ENCODE assay signal across 8 cellular contexts in genomic region chr7:128530121-128530854, GRCh38. TPM values are rescaled to one million over a fixed set of nuclear protein-coding genes. Genes with fewer than 3 reads are reported as not detected.
A peak's percentile ranks its signal among the peaks of the same experiment; 100 is the strongest.
DNase-seq lines count a peak whose midpoint lies in the region; ATAC-seq and TF ChIP-seq lines count a peak whose summit lies in the region.
"Not testable (repeated sequence)": the region's sequence is repeated elsewhere in the genome, so short reads cannot be mapped to it uniquely, and the experiment has no call there.

No MANE protein-coding gene starts in this region.

- H3K9me2 ChIP-seq in PC-3 (replicated peaks; ENCODE audit: low read length), result not testable (repeated sequence)

- not testable (repeated sequence) for H3K27me3 ChIP-seq in BLaER1; PC-3 (ENCODE audit: low read length); mononuclear cell (ENCODE audit: insufficient read depth, low read length)

- intact Hi-C loops in PC-3 (cut with micrococcal nuclease), result loop anchor here (10.0 kb wide), 1 partner anchor 55 kb away; the partner anchor contains the start of gene METTL2B

- H3K36me3 ChIP-seq in BLaER1, result peaks cover 12% of the 10 kb centered on the region
- not testable (repeated sequence) for H3K36me3 ChIP-seq in PC-3 (ENCODE audit: low read depth, low read length)

- H3F3A ChIP-seq in PC-3 (ENCODE audit: low read length, unreplicated experiment), result not testable (repeated sequence)

- not testable (repeated sequence) for DNase-seq in PC-3; epithelial cell of prostate (ENCODE audit: low read depth, low spot score)
- DNase-seq in activated T-helper 1 cell treated with anti-CD3 and anti-CD28 coated beads, Interleukin-2, amount 50 U/mL, for 16 hours (ENCODE audit: low read depth in 1 of 2, low spot score in 1 of 2), result peak; percentile 6 to 25
- peak in 2 of 3 donors; percentile 8 to 11 for DNase-seq in stimulated activated CD4-positive, alpha-beta T cell treated with anti-CD3 and anti-CD28 coated beads, TNF-alpha, amount 100 ng/mL, for 48 hours (ENCODE audit: low read depth in 3 of 3)

- H3K4me1 ChIP-seq in BLaER1 (peaks cover 52% of the 10 kb centered on the region), PC-3 (ENCODE audit: insufficient read depth, low read length) (peaks cover 10% of the 10 kb centered on the region; the same call in 1 of the 2 replicates), mononuclear cell (ENCODE audit: insufficient read depth, low read length) (peaks cover 19% of the 10 kb centered on the region)

- CTCF ChIA-PET in PC-3 (lab: Charles Lee), result not testable (repeated sequence)

- POLR2A ChIA-PET in PC-3 (lab: Charles Lee; ENCODE audit: unreplicated experiment), result not testable (repeated sequence)

- H3K9me3 ChIP-seq in BLaER1; PC-3 (ENCODE audit: low read length); mononuclear cell (ENCODE audit: low read depth, low read length): not testable (repeated sequence)

- peak overlapping the region; percentile 53; the same call in 1 of the 2 replicates for H2AFZ ChIP-seq in PC-3 (ENCODE audit: low read length)

- peak overlapping the region; percentile 97 for H3K9ac ChIP-seq in BLaER1
- peak overlapping the region; percentile 89 for H3K9ac ChIP-seq in PC-3 (ENCODE audit: low read length)

- not testable (repeated sequence) for TF ChIP-seq CTCF in PC-3 (conservative IDR thresholded peaks at IDR 0.05; ENCODE audit: low read depth, low read length)

- H3K4me2 ChIP-seq in BLaER1 (peak overlapping the region; percentile 90), PC-3 (ENCODE audit: low read length) (peak overlapping the region; percentile 87)

- H3K27ac ChIP-seq in BLaER1, result peak overlapping the region; percentile 98
- not testable (repeated sequence) for H3K27ac ChIP-seq in PC-3 (ENCODE audit: low read length)
- peak overlapping the region; percentile 74 for H3K27ac ChIP-seq in epithelial cell of prostate

- peaks cover 47% of the 10 kb centered on the region for H3K79me2 ChIP-seq in PC-3 (ENCODE audit: low read length)

- H3K4me3 ChIP-seq in BLaER1, result peak overlapping the region; percentile 79
- H3K4me3 ChIP-seq in PC-3 (ENCODE audit: low read length), result peak overlapping the region; percentile 79
- H3K4me3 ChIP-seq in mononuclear cell (ENCODE audit: low read length), result peak overlapping the region; percentile 59

- not testable (repeated sequence) for BruUV-seq in PC-3 (replicated peaks; lab: Mats Ljungman, UMichigan)

- H4K20me1 ChIP-seq in BLaER1, result peaks cover 25% of the 10 kb centered on the region; the same call in 1 of the 2 replicates
- not testable (repeated sequence) for H4K20me1 ChIP-seq in PC-3 (ENCODE audit: low read length)

- ATAC-seq in GM19395 (IDR thresholded peaks at IDR 0.05; ENCODE audit: unreplicated experiment) (peak; percentile 9), HG03103 (IDR thresholded peaks at IDR 0.05; ENCODE audit: low read depth, unreplicated experiment) (peak; percentile 10), PC-3 (peak; percentile 19)

RNA-seq across cellular contexts. Expression of gene METTL2B, which starts 53.7 kb away (rescaled TPM):
- total RNA-seq in PC-3 (2014; rRNA removed) (33.8 and 37.1 TPM in 2 replicates), mononuclear cell (8.0 TPM)
